In genomic region chr1:19404748-19405147, GRCh38 we compare ENCODE assay signal across 1 cellular context.
TF ChIP-seq lines count a peak whose summit lies in the region.

No MANE protein-coding gene starts in this region.

TF ChIP-seq in WTC11, 78 proteins besides CTCF, POLR2A, EP300 and RAD21 (continued from another document):
- TF ChIP-seq ZNF425 (CRISPR knock-in tag; conservative IDR thresholded peaks at IDR 0.05): no peak
- no peak for TF ChIP-seq GABPB1 (CRISPR knock-in tag; IDR thresholded peaks at IDR 0.05)
- no peak for TF ChIP-seq TP53 (CRISPR knock-in tag; IDR thresholded peaks at IDR 0.05)
